Comparison of ENCODE assay signal across 12 cellular contexts in the genomic region with DNA sequence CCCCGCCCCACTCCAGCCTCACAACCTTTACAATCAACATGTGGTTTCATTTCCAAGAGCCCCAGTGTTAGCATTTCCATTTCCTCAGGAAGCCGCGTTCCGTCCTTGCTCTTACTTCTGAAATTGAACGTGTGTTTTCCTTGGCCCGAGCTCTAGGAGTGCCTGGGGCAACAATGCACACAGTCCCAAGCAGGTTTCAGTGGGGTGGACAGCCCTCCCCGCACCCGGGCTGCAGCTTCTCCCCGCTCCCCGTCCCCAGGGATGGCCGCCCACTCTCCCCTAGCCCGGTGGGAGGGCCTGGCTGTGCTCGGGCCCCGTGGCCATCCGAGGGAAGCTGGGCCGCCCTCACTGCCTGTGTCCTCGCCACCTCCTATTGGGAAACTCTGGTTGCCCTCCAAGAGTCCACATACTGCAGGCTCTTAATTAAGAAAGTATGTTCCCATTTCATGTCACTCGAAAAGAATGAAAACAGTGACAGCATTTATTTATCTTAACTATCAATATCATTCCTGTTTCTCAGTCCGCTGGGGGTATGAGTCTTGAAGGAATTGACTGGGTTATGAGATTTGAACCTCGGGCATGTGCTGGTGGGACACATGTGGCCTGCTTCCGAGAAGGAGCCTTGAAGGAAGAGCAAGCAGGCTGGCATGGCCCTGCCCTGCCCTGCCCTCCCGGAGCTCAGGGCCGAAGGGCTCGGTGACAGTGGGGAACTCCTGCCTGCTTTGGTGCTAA.
DNase-seq lines count a peak whose midpoint lies in the region; ATAC-seq and TF ChIP-seq lines count a peak whose summit lies in the region.
"Had no signal": no experiment of that assay in that cellular context is flagged by ENCODE, and none has a peak within 500 bp of the region (broad histone marks: within the 10 kb centered on the region; RNA-seq: fewer than 3 reads in every experiment).

No MANE protein-coding gene starts in this region.

- H3K9me3 ChIP-seq in T-helper 17 cell (ENCODE audit: control insufficient read depth, low read length, poor library complexity, severe bottlenecking) (no peaks in the 10 kb centered on the region), ovary (no peaks in the 10 kb centered on the region)

- intact Hi-C loops in ovary (cut with DNase I), result no loop called here

- H3K27ac ChIP-seq in ovary, result peak overlapping the region in 1 of 2 donors; percentile 76

- ATAC-seq in T-helper 17 cell (no peak), HG03520 (IDR thresholded peaks at IDR 0.05; ENCODE audit: unreplicated experiment) (no peak)

- H3K4me1 Mint-ChIP-seq in T-helper 17 cell, result peaks cover 13% of the 10 kb centered on the region

- 32 to 57% (median 36%) methylated on average over 24 of the region's 24 CpGs for WGBS in ovary, 3 donors

- TF ChIP-seq POLR2A in ovary (IDR thresholded peaks at IDR 0.05), result no peak

- DNase-seq in AG09319 (ENCODE audit: extremely low read depth, low read depth) (peak; percentile 93), T-helper 17 cell (no peak), fibroblast of peridontal ligament (ENCODE audit: extremely low read depth) (peak; percentile 98), ovary (peak in 4 of 5 donors; percentile 58 to 72 (median 62)), activated T-cell treated with anti-CD3 and anti-CD28 coated beads for 4 hours (no peak), NOMO-1 treated with dmso at 0.1 percent for 144 hours (lab: John Stamatoyannopoulos, UW; ENCODE audit: unreplicated experiment) (no peak)
- DNase-seq in effector CD4-positive, alpha-beta T cell, result no peak
- DNase-seq: activated CD4-positive, alpha-beta T cell treated with anti-CD3 and anti-CD28 coated beads, Interleukin-2, amount 50 U/mL, for 4 hours; COR-L47; NCI-H446 treated with DMSO at 0.1 percent for 48 hours; retina had no signal

- TF ChIP-seq CTCF in AG09319 (IDR thresholded peaks at IDR 0.05; ENCODE audit: low read depth, low read length) (no peak), ovary (IDR thresholded peaks at IDR 0.05) (no peak)

- peaks cover 5% of the 10 kb centered on the region for H3K36me3 Mint-ChIP-seq in T-helper 17 cell (ENCODE audit: low read depth)

- H3K27ac Mint-ChIP-seq in T-helper 17 cell, result peak overlapping the region; percentile 67

- no peak overlapping the region for H3K4me3 Mint-ChIP-seq in T-helper 17 cell

- TF ChIP-seq EP300 in ovary (IDR thresholded peaks at IDR 0.05), result no peak

- no peaks in the 10 kb centered on the region for H3K27me3 ChIP-seq in ovary

- H3K4me1 ChIP-seq in ovary (ENCODE audit: insufficient read depth), result peaks cover 36% of the 10 kb centered on the region

- H3K36me3 ChIP-seq in ovary, result no peaks in the 10 kb centered on the region

- no peaks in the 10 kb centered on the region for H3K27me3 Mint-ChIP-seq in T-helper 17 cell

- no peak overlapping the region for H3K4me3 ChIP-seq in ovary

Comparison
In these comparisons a context has a peak if more than half of its experiments do, and no peak if none do; other contexts are left out.
1. DNase-seq: peak in AG09319 (single experiment), fibroblast of peridontal ligament (single experiment) and ovary (4 of 5); none in T-helper 17 cell (0 of 3), effector CD4-positive, alpha-beta T cell (single experiment), activated T-cell treated with anti-CD3 and anti-CD28 coated beads for 4 hours (single experiment) and NOMO-1 treated with dmso at 0.1 percent for 144 hours (single experiment).